35 cellular contexts compared by ENCODE assay signal in genomic region chr11:35930466-35930865, GRCh38. TPM values are rescaled to one million over a fixed set of nuclear protein-coding genes. Genes with fewer than 3 reads are reported as not detected.
"Had no signal": no experiment of that assay in that cellular context is flagged by ENCODE, and none has a peak within 500 bp of the region (broad histone marks: within the 10 kb centered on the region; RNA-seq: fewer than 3 reads in every experiment).

No MANE protein-coding gene starts in this region.

- H3K27ac ChIP-seq: adrenal gland, body of pancreas, brain microvascular endothelial cell, breast epithelium, cardiac muscle cell, VCaP had no signal

- DNase-seq: activated B cell treated with CpG ODN at 0.5 μM for 24 hours; activated CD4-positive, alpha-beta memory T cell treated with anti-CD3 and anti-CD28 coated beads for 36 hours; activated CD4-positive, alpha-beta T cell treated with anti-CD3 and anti-CD28 coated beads for 4 hours; activated CD4-positive, alpha-beta T cell treated with anti-CD3 and anti-CD28 coated beads, Interleukin-2, amount 10 ng/mL, durations not matched to agents 24 days and 14 days; activated CD4-positive, alpha-beta T cell treated with anti-CD3 and anti-CD28 coated beads, Interleukin-2, amount 50 U/mL, for 1 hour; activated CD4-positive, alpha-beta T cell treated with anti-CD3 and anti-CD28 coated beads, Interleukin-2, amount 50 U/mL, for 4 hours; activated CD4-positive, CD25-positive, alpha-beta regulatory T cell treated with anti-CD3 and anti-CD28 coated beads, Interleukin-2, amount 50 U/mL, for 72 hours; activated CD8-positive, alpha-beta memory T cell treated with anti-CD3 and anti-CD28 coated beads, Interleukin-2, amount 50 U/mL, for 4 hours; activated CD8-positive, alpha-beta T cell treated with anti-CD3 and anti-CD28 coated beads for 36 hours; activated effector memory CD4-positive, alpha-beta T cell treated with anti-CD3 and anti-CD28 coated beads, Interleukin-2, amount 50 U/mL, for 16 hours; activated gamma-delta T cell treated with Interleukin-2 at 50 U/mL for 16 hours; activated naive CD4-positive, alpha-beta T cell; activated naive CD4-positive, alpha-beta T cell treated with anti-CD3 and anti-CD28 coated beads for 36 hours; activated naive CD4-positive, alpha-beta T cell treated with anti-CD3 and anti-CD28 coated beads, Interleukin-2, amount 50 U/mL, for 16 hours; activated naive CD8-positive, alpha-beta T cell treated with anti-CD3 and anti-CD28 coated beads for 36 hours; activated T-cell treated with anti-CD3 and anti-CD28 coated beads for 4 hours; activated T-cell treated with anti-CD3 and anti-CD28 coated beads, Interleukin-2, amount 50 U/mL, for 1 hour; activated T-cell treated with anti-CD3 and anti-CD28 coated beads, Interleukin-2, amount 50 U/mL, for 4 hours; activated T-cell treated with anti-CD3 and anti-CD28 coated beads, Interleukin-2, amount 50 U/mL, for 72 hours; adrenal gland; amniotic stem cell; aorta; body of pancreas; brain microvascular endothelial cell; caudate nucleus; T-helper 1 cell; T-helper 2 cell; T-helper 9 cell had no signal

- H3K4me3 ChIP-seq: adrenal gland, body of pancreas, breast epithelium, cardiac muscle cell had no signal

- ATAC-seq: activated CD8-positive, alpha-beta T cell treated with anti-CD3 and anti-CD28 coated beads for 36 hours; activated naive CD4-positive, alpha-beta T cell treated with anti-CD3 and anti-CD28 coated beads, Interleukin-2, amount 50 U/mL, for 72 hours; activated T-cell treated with anti-CD3 and anti-CD28 coated beads, Interleukin-2, amount 50 U/mL, for 4 hours; activated T-cell treated with anti-CD3 and anti-CD28 coated beads, Interleukin-2, amount 50 U/mL, for 72 hours; activated T-helper 17 cell treated with anti-CD3 and anti-CD28 coated beads, Interleukin-2, amount 50 U/mL, for 72 hours; body of pancreas had no signal

- H3K4me1 ChIP-seq: adrenal gland, breast epithelium had no signal

- FAIRE-seq: astrocyte, TTC549 had no signal

- H3K36me3 ChIP-seq: adrenal gland, brain microvascular endothelial cell, breast epithelium, cardiac muscle cell had no signal

- H3K9me3 ChIP-seq: adrenal gland, breast epithelium had no signal

- H3K27me3 ChIP-seq: adrenal gland, body of pancreas, brain microvascular endothelial cell, breast epithelium, cardiac muscle cell had no signal

RNA-seq across cellular contexts. Expression of gene LDLRAD3, which starts 13.4 kb away (rescaled TPM):
- total RNA-seq: activated B cell treated with CpG ODN at 0.5 μM for 24 hours; activated T-cell treated with anti-CD3 and anti-CD28 coated beads, Interleukin-2, amount 50 U/mL, for 72 hours had no signal
